In genomic region chr2:160294339-160294803, GRCh38 we compare ENCODE assay signal across 9 cellular contexts.
DNase-seq lines count a peak whose midpoint lies in the region; ATAC-seq and TF ChIP-seq lines count a peak whose summit lies in the region.
"Had no signal": no experiment of that assay in that cellular context is flagged by ENCODE, and none has a peak within 500 bp of the region (broad histone marks: within the 10 kb centered on the region; RNA-seq: fewer than 3 reads in every experiment).

No MANE protein-coding gene starts in this region.

- H3K27ac Mint-ChIP-seq in activated CD4-positive, alpha-beta T cell treated with anti-CD3 and anti-CD28 coated beads, Interleukin-2, amount 10 ng/mL, durations not matched to agents 7 days and 5 days, result no peak overlapping the region

- peaks cover 4% of the 10 kb centered on the region for H3K9me3 Mint-ChIP-seq in activated CD4-positive, alpha-beta T cell treated with anti-CD3 and anti-CD28 coated beads, Interleukin-2, amount 10 ng/mL, durations not matched to agents 7 days and 5 days

- H3K4me3 ChIP-seq in choroid plexus epithelial cell (ENCODE audit: low read depth, low read length) (no peak overlapping the region), neutrophil (ENCODE audit: low read depth in 1 of 2, low read length in 1 of 2) (no peak overlapping the region)
- H3K4me3 ChIP-seq: BLaER1 had no signal

- no peaks in the 10 kb centered on the region for H3K27me3 Mint-ChIP-seq in activated CD4-positive, alpha-beta T cell treated with anti-CD3 and anti-CD28 coated beads, Interleukin-2, amount 10 ng/mL, durations not matched to agents 7 days and 5 days

- H3K4me3 Mint-ChIP-seq in activated CD4-positive, alpha-beta T cell treated with anti-CD3 and anti-CD28 coated beads, Interleukin-2, amount 10 ng/mL, durations not matched to agents 7 days and 5 days, result no peak overlapping the region

- peaks cover 53% of the 10 kb centered on the region for H3K4me1 Mint-ChIP-seq in activated CD4-positive, alpha-beta T cell treated with anti-CD3 and anti-CD28 coated beads, Interleukin-2, amount 10 ng/mL, durations not matched to agents 7 days and 5 days

- no peak for ATAC-seq in GM21381 (IDR thresholded peaks at IDR 0.05; ENCODE audit: unreplicated experiment)
- ATAC-seq in GM19455 (IDR thresholded peaks at IDR 0.05; ENCODE audit: unreplicated experiment), result no peak
- ATAC-seq in GM21737 (IDR thresholded peaks at IDR 0.05; ENCODE audit: unreplicated experiment), result no peak

- peaks cover 72% of the 10 kb centered on the region for H3K36me3 ChIP-seq in neutrophil

- peaks cover 90% of the 10 kb centered on the region for H3K36me3 Mint-ChIP-seq in activated CD4-positive, alpha-beta T cell treated with anti-CD3 and anti-CD28 coated beads, Interleukin-2, amount 10 ng/mL, durations not matched to agents 7 days and 5 days (ENCODE audit: low read depth)

- CTCF ChIA-PET in activated CD4-positive, alpha-beta T cell treated with anti-CD3 and anti-CD28 coated beads, Interleukin-2, amount 10 ng/mL, durations not matched to agents 7 days and 5 days (lab: Charles Lee), result interaction anchor here (1.0 to 1.2 kb wide), 3 partner anchors 10 to 12 kb away, joined by 3 to 5 read pairs (median 4); no protein-coding TSS in a partner anchor

- H3K27me3 ChIP-seq in neutrophil, result no peaks in the 10 kb centered on the region
- H3K27me3 ChIP-seq: BLaER1 had no signal

- peak overlapping the region; percentile 66 for H3K27ac ChIP-seq in neutrophil
- H3K27ac ChIP-seq: BLaER1 had no signal

- no peak for TF ChIP-seq CTCF in choroid plexus epithelial cell (conservative IDR thresholded peaks at IDR 0.05; ENCODE audit: low read depth, low read length)
- no peak for TF ChIP-seq CTCF in neutrophil (IDR thresholded peaks at IDR 0.05)

- POLR2A ChIA-PET in activated CD4-positive, alpha-beta T cell treated with anti-CD3 and anti-CD28 coated beads, Interleukin-2, amount 10 ng/mL, durations not matched to agents 7 days and 5 days (lab: Charles Lee), result no interaction called here

- DNase-seq in activated CD4-positive, alpha-beta T cell treated with anti-CD3 and anti-CD28 coated beads for 48 hours, result peak; percentile 55
- no peak for DNase-seq in activated CD4-positive, alpha-beta T cell treated with anti-CD3 and anti-CD28 coated beads, Interleukin-2, amount 10 ng/mL, durations not matched to agents 7 days and 5 days
- DNase-seq in NCI-H226 (peak; percentile 78), choroid plexus epithelial cell (ENCODE audit: low read depth) (peak; percentile 86)

- no peaks in the 10 kb centered on the region for H3K9me3 ChIP-seq in neutrophil
- H3K9me3 ChIP-seq: BLaER1 had no signal

- H3K4me1 ChIP-seq in neutrophil (ENCODE audit: control insufficient read depth in 1 of 2, insufficient read depth in 1 of 2, low read depth in 1 of 2, low read length in 1 of 2), result peaks cover 9 to 25% of the 10 kb centered on the region in 2 experiments
- H3K4me1 ChIP-seq: BLaER1 had no signal
